In genomic region chr22:19291580-19292261, GRCh38 we compare ENCODE assay signal across 1 cellular context.
TF ChIP-seq lines count a peak whose summit lies in the region.

CLTCL1 (minus strand) TSS chr22:19291719; CDS start chr22:19291641, 78 bp downstream.

TF ChIP-seq in K562, 482 proteins besides CTCF, POLR2A, EP300 and RAD21 (continued from another document and continues in another):
- peak; percentile 79 for TF ChIP-seq ZBTB40 (IDR thresholded peaks at IDR 0.05)
- no peak for TF ChIP-seq ZBTB40 (CRISPR knock-in tag; IDR thresholded peaks at IDR 0.05)
- TF ChIP-seq NRF1 (conservative IDR thresholded peaks at IDR 0.05 in 1 of 2, IDR thresholded peaks at IDR 0.05 in 1 of 2): peak; percentile 88 to 89
- TF ChIP-seq HDGF (IDR thresholded peaks at IDR 0.05): no peak
- no peak; the same call in 1 of the 2 replicates for TF ChIP-seq TRIM25 (IDR thresholded peaks at IDR 0.05; ENCODE audit: borderline replicate concordance)
- no peak for TF ChIP-seq CREB3L1 (IDR thresholded peaks at IDR 0.05; ENCODE audit: borderline replicate concordance, low read depth)
- TF ChIP-seq LARP7 (IDR thresholded peaks at IDR 0.05): peak; percentile 60
- no peak for TF ChIP-seq SNAPC5 (CRISPR knock-in tag; IDR thresholded peaks at IDR 0.05)
- TF ChIP-seq NBN (IDR thresholded peaks at IDR 0.05; ENCODE audit: low read depth): peak; percentile 96
- TF ChIP-seq ZNF3 (CRISPR knock-in tag; IDR thresholded peaks at IDR 0.05): no peak
- no peak for TF ChIP-seq PURB (CRISPR knock-in tag; IDR thresholded peaks at IDR 0.05; ENCODE audit: low read depth)
- TF ChIP-seq SNRNP70 (optimal IDR thresholded peaks at IDR 0.05; ENCODE audit: low read depth, low read length): no peak
- TF ChIP-seq ERF (CRISPR knock-in tag; IDR thresholded peaks at IDR 0.05): peak; percentile 43
- peak; percentile 16 for TF ChIP-seq RBBP5 (IDR thresholded peaks at IDR 0.05; ENCODE audit: borderline replicate concordance, insufficient read depth, low read length, poor library complexity, severe bottlenecking)
- TF ChIP-seq MXD1 (CRISPR knock-in tag; IDR thresholded peaks at IDR 0.05; ENCODE audit: borderline replicate concordance, poor library complexity, severe bottlenecking): peak; percentile 62
- TF ChIP-seq POU5F1 (IDR thresholded peaks at IDR 0.05; ENCODE audit: borderline replicate concordance, low read depth, low read length, partially characterized antibody): no peak
- TF ChIP-seq SIRT6 (IDR thresholded peaks at IDR 0.05; ENCODE audit: low read depth, low read length): no peak
- peak; percentile 85 for TF ChIP-seq U2AF1 (optimal IDR thresholded peaks at IDR 0.05; ENCODE audit: low read depth, low read length)
- peak; percentile 75; the same call in 1 of the 2 replicates for TF ChIP-seq NFATC3 (IDR thresholded peaks at IDR 0.05)
- peak in 1 of 2 experiments; percentile 17; a peak in 1 of 4 replicates for TF ChIP-seq ZMIZ1 (IDR thresholded peaks at IDR 0.05; ENCODE audit: low read depth in 2 of 2, low read length in 2 of 2)
- 0 out of 4 replicates have a peak, but pooled peaks of 1 of the 2 experiments have one; percentile 28 for TF ChIP-seq FOXA3 (CRISPR knock-in tag; conservative IDR thresholded peaks at IDR 0.05 in 1 of 2, IDR thresholded peaks at IDR 0.05 in 1 of 2)
- 0 out of 2 replicates have a peak, but pooled peaks have one; percentile 49 for TF ChIP-seq CREB1 (IDR thresholded peaks at IDR 0.05)
- TF ChIP-seq CREB1 (CRISPR knock-in tag; IDR thresholded peaks at IDR 0.05): no peak
- TF ChIP-seq SUPT5H (IDR thresholded peaks at IDR 0.05): peak; percentile 89
- peak; percentile 77 for TF ChIP-seq ELF4 (CRISPR knock-in tag; IDR thresholded peaks at IDR 0.05)
- TF ChIP-seq NFE2L1 (tag; IDR thresholded peaks at IDR 0.05; ENCODE audit: borderline replicate concordance, low read depth): no peak
- no peak for TF ChIP-seq SPI1 (IDR thresholded peaks at IDR 0.05; ENCODE audit: borderline replicate concordance, low read depth, low read length)
- TF ChIP-seq HMG20A (CRISPR knock-in tag; conservative IDR thresholded peaks at IDR 0.05): peak; percentile 58; the same call in 1 of the 2 replicates
- no peak for TF ChIP-seq ZNF274 (IDR thresholded peaks at IDR 0.05; ENCODE audit: borderline replicate concordance, low read depth, low read length)
- TF ChIP-seq CHCHD3 (CRISPR knock-in tag; IDR thresholded peaks at IDR 0.05): no peak; the same call in 1 of the 2 replicates
- peak; percentile 87; the same call in 1 of the 2 replicates for TF ChIP-seq THRB (CRISPR knock-in tag; conservative IDR thresholded peaks at IDR 0.05)
- TF ChIP-seq ATF7 (IDR thresholded peaks at IDR 0.05): peak; percentile 65
- TF ChIP-seq IFI16 (CRISPR knock-in tag; IDR thresholded peaks at IDR 0.05): peak; percentile 70; the same call in 1 of the 2 replicates
- peak; percentile 99 for TF ChIP-seq GATAD2A (IDR thresholded peaks at IDR 0.05)
- TF ChIP-seq E2F4 (CRISPR knock-in tag; IDR thresholded peaks at IDR 0.05; ENCODE audit: low read depth): peak; percentile 88
- TF ChIP-seq ZNF121 (CRISPR knock-in tag; conservative IDR thresholded peaks at IDR 0.05): peak; percentile 45; the same call in 1 of the 2 replicates
- TF ChIP-seq CHAMP1 (IDR thresholded peaks at IDR 0.05): no peak; the same call in none of the 2 replicates
